Comparison of ENCODE assay signal across 16 cellular contexts in genomic region chr1:45752441-45753052, GRCh38. TPM values are rescaled to one million over a fixed set of nuclear protein-coding genes. Genes with fewer than 3 reads are reported as not detected.
DNase-seq lines count a peak whose midpoint lies in the region; TF ChIP-seq lines count a peak whose summit lies in the region.
"Had no signal": no experiment of that assay in that cellular context is flagged by ENCODE, and none has a peak within 500 bp of the region (broad histone marks: within the 10 kb centered on the region; RNA-seq: fewer than 3 reads in every experiment).

No MANE protein-coding gene starts in this region.

- DNase-seq in SIG-M5 treated with dmso at 0.1 percent for 504 hours (lab: John Stamatoyannopoulos, UW; ENCODE audit: unreplicated experiment) (peak; percentile 16), SIG-M5 (lab: John Stamatoyannopoulos, UW) (no peak), NCI-H460 (ENCODE audit: extremely low read depth, low read depth) (peak; percentile 11), epithelial cell of prostate (ENCODE audit: low read depth, low spot score) (no peak), osteoblast (ENCODE audit: insufficient read length, low spot score, missing footprints) (no peak), GM10248 (ENCODE audit: extremely low spot score) (no peak), C1 segment of cervical spinal cord (lab: John Stamatoyannopoulos, UW) (no peak)
- DNase-seq in activated effector memory CD4-positive, alpha-beta T cell treated with anti-CD3 and anti-CD28 coated beads, Interleukin-2, amount 50 U/mL, for 16 hours = no peak
- DNase-seq: activated CD8-positive, alpha-beta memory T cell treated with anti-CD3 and anti-CD28 coated beads, Interleukin-2, amount 50 U/mL, for 48 hours; adrenal gland; cortex of kidney; gastrocnemius medialis; KG1; posterior cingulate gyrus; testis; WERI-Rb-1 had no signal

- POLR2A ChIA-PET in GM10248 (lab: Yijun Ruan, JAX) = no interaction called here

- peaks cover 17% of the 10 kb centered on the region for H3K79me2 ChIP-seq in osteoblast (ENCODE audit: insufficient read depth, low read length)

- H3K9me3 ChIP-seq in osteoblast (ENCODE audit: low read depth, low read length) = no peaks in the 10 kb centered on the region
- H3K9me3 ChIP-seq: adrenal gland, gastrocnemius medialis, testis had no signal

- peak overlapping the region; percentile 71 for H2AFZ ChIP-seq in osteoblast (ENCODE audit: low read length)

- H3K4me3 ChIP-seq in osteoblast (ENCODE audit: insufficient read depth, low read length) = no peak overlapping the region
- H3K4me3 ChIP-seq: adrenal gland, gastrocnemius medialis, testis had no signal

- TF ChIP-seq CTCF in osteoblast (IDR thresholded peaks at IDR 0.05; ENCODE audit: extremely low read depth, low read depth, low read length) (no peak), GM10248 (IDR thresholded peaks at IDR 0.05; ENCODE audit: control extremely low read depth, extremely low read depth, low read depth, missing control alignments) (no peak)

- H4K20me1 ChIP-seq in osteoblast (ENCODE audit: insufficient read depth, low read length) = no peaks in the 10 kb centered on the region

- peaks cover 4% of the 10 kb centered on the region for H3K4me1 ChIP-seq in osteoblast (ENCODE audit: insufficient read depth, low read length)
- H3K4me1 ChIP-seq: testis had no signal

- no peak overlapping the region for H3K4me2 ChIP-seq in osteoblast (ENCODE audit: insufficient read depth, low read length)

- CTCF ChIA-PET in GM10248 (lab: Yijun Ruan, JAX) = interaction anchor here (1.0 kb wide), 1 partner anchor 10 kb away, joined by 3 read pairs; no protein-coding TSS in a partner anchor

- no peaks in the 10 kb centered on the region for H3K36me3 ChIP-seq in osteoblast (ENCODE audit: insufficient read depth, low read length)
- H3K36me3 ChIP-seq: adrenal gland, gastrocnemius medialis, WERI-Rb-1 had no signal

- peaks cover under 1% of the 10 kb centered on the region for H3K27me3 ChIP-seq in osteoblast (ENCODE audit: insufficient read depth, low read length)
- H3K27me3 ChIP-seq: adrenal gland, gastrocnemius medialis, testis had no signal

- peak overlapping the region; percentile 21 for H3K27ac ChIP-seq in epithelial cell of prostate
- no peak overlapping the region for H3K27ac ChIP-seq in osteoblast (ENCODE audit: low read depth, low read length)
- H3K27ac ChIP-seq: WERI-Rb-1 had no signal

RNA-seq across cellular contexts. Expression of gene IPP, which starts 2.1 kb away (rescaled TPM):
- total RNA-seq in NCI-H460 (2014; rRNA removed; shearing (Covaris generic)) = 4.4 and 5.9 TPM in 2 replicates
- polyA plus RNA-seq in NCI-H460 (2014; cell fraction: nucleus; rRNA removed) = 4.9 and 5.4 TPM in 2 replicates
- total RNA-seq in osteoblast = 14.1 and 16.2 TPM in 2 replicates

RNA-seq across cellular contexts. Expression of gene MAST2, which starts 50.9 kb away (rescaled TPM):
- 7.8 and 11.1 TPM in 2 replicates for total RNA-seq in NCI-H460 (2014; rRNA removed; shearing (Covaris generic))
- polyA plus RNA-seq in NCI-H460 (2014; cell fraction: nucleus; rRNA removed) = 13.6 and 14.6 TPM in 2 replicates
- 24.2 and 33.0 TPM in 2 replicates for total RNA-seq in osteoblast

Comparison
In these comparisons a context has a peak if more than half of its experiments do, and no peak if none do; other contexts are left out.
1. DNase-seq: peak in SIG-M5 treated with dmso at 0.1 percent for 504 hours (single experiment) and NCI-H460 (single experiment); none in SIG-M5 (single experiment), epithelial cell of prostate (single experiment), osteoblast (single experiment), activated effector memory CD4-positive, alpha-beta T cell treated with anti-CD3 and anti-CD28 coated beads, Interleukin-2, amount 50 U/mL, for 16 hours (single experiment), GM10248 (single experiment) and C1 segment of cervical spinal cord (0 of 14).